Comparison of ENCODE assay signal across 21 cellular contexts in the genomic region with DNA sequence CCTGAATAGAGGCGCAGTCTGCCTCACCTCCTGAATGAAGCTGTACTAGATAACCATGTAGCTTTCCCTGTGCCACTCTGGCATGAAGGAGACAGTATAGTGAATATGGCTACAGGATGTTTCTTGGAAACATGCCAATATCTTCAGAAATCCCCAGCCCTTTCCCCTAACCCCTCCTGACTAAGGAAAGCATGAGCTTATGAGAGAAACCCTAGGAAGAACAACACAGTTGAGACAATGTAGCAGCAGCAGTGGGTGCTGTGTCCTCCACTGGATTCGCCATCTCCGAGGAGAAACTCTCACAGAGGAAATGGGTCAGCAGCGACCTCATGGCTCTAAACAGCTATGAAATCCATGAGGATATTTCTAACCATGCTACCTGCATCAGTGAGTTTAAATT. TPM values are rescaled to one million over a fixed set of nuclear protein-coding genes. Genes with fewer than 3 reads are reported as not detected.
DNase-seq lines count a peak whose midpoint lies in the region; ATAC-seq, FAIRE-seq and TF ChIP-seq lines count a peak whose summit lies in the region.
"Had no signal": no experiment of that assay in that cellular context is flagged by ENCODE, and none has a peak within 500 bp of the region (broad histone marks: within the 10 kb centered on the region; RNA-seq: fewer than 3 reads in every experiment).

No MANE protein-coding gene starts in this region.

- peak overlapping the region in 1 of 3 donors; percentile 97 for H3K27ac Mint-ChIP-seq in IgD-negative memory B cell
- peak overlapping the region; percentile 99 for H3K27ac Mint-ChIP-seq in memory B cell
- H3K27ac Mint-ChIP-seq in stimulated activated naive B cell treated with anti-CD40 and anti-IgM and Interleukin-4, amounts not matched to agents 10 μg/mL and 1 μg/mL and 100 μg/mL, for 72 hours, result peak overlapping the region; percentile 47

- H3K9me3 ChIP-seq in body of pancreas, result no peaks in the 10 kb centered on the region
- H3K9me3 ChIP-seq: HAP-1 had no signal

- no peaks in the 10 kb centered on the region for H3K36me3 ChIP-seq in body of pancreas (replicated peaks in 1 of 2; ENCODE audit: insufficient read depth in 1 of 2, low read depth in 2 of 2)
- H3K36me3 ChIP-seq: HAP-1 had no signal

- WGBS in body of pancreas, 2 donors, result 25 to 53% methylated on average over 4 of the region's 4 CpGs

- H3K36me3 Mint-ChIP-seq in IgD-negative memory B cell, result peaks cover 20% of the 10 kb centered on the region
- H3K36me3 Mint-ChIP-seq in memory B cell, result peaks cover 58% of the 10 kb centered on the region
- peaks cover 66 to 84% of the 10 kb centered on the region in 2 donors for H3K36me3 Mint-ChIP-seq in stimulated activated naive B cell treated with anti-CD40 and anti-IgM and Interleukin-4, amounts not matched to agents 10 μg/mL and 1 μg/mL and 100 μg/mL, for 72 hours
- H3K36me3 Mint-ChIP-seq: CD4-positive, alpha-beta memory T cell had no signal

- no peak overlapping the region for H3K4me3 ChIP-seq in body of pancreas
- H3K4me3 ChIP-seq: HAP-1 had no signal

- DNase-seq in GM12892 (ENCODE audit: insufficient read length) (no peak), memory B cell (ENCODE audit: low spot score in 2 of 2) (no peak), ACHN (no peak), body of pancreas (no peak), CD1c-positive myeloid dendritic cell (ENCODE audit: extremely low spot score) (no peak)
- DNase-seq in stimulated activated naive B cell treated with anti-CD40 and anti-IgM and Interleukin-4, amounts not matched to agents 10 μg/mL and 1 μg/mL and 100 μg/mL, for 72 hours, result no peak
- DNase-seq: CD4-positive, alpha-beta memory T cell; DMS153; DMS79; GDM1; IMR-90; Kasumi-1; KBM-7 had no signal

- no peaks in the 10 kb centered on the region for H3K4me1 ChIP-seq in body of pancreas
- H3K4me1 ChIP-seq: HAP-1 had no signal

- H3K27me3 ChIP-seq in body of pancreas, result no peaks in the 10 kb centered on the region

- intact Hi-C loops in body of pancreas (cut with DNase I), result loop anchor here (5.0 kb wide), 1 partner anchor 103 kb away; no protein-coding TSS in a partner anchor

- FAIRE-seq in GM12892 (lab: Jason Lieb, UNC), result peak; percentile 77
- FAIRE-seq: GM18507, HTR-8/SVneo had no signal

- TF ChIP-seq POLR2A in GM12892 (IDR thresholded peaks at IDR 0.05; ENCODE audit: low read depth, low read length), result peak; percentile 88
- TF ChIP-seq POLR2A in body of pancreas (IDR thresholded peaks at IDR 0.05), result no peak

- no peaks in the 10 kb centered on the region for H3K9me3 Mint-ChIP-seq in IgD-negative memory B cell
- H3K9me3 Mint-ChIP-seq in memory B cell, result peaks cover 2% of the 10 kb centered on the region
- H3K9me3 Mint-ChIP-seq in stimulated activated naive B cell treated with anti-CD40 and anti-IgM and Interleukin-4, amounts not matched to agents 10 μg/mL and 1 μg/mL and 100 μg/mL, for 72 hours, result peaks cover 6 to 7% of the 10 kb centered on the region in 2 donors
- H3K9me3 Mint-ChIP-seq: CD4-positive, alpha-beta memory T cell had no signal

- H3K4me1 Mint-ChIP-seq in IgD-negative memory B cell (peaks cover 49 to 57% (median 56%) of the 10 kb centered on the region in 3 donors), memory B cell (peaks cover 52% of the 10 kb centered on the region)
- H3K4me1 Mint-ChIP-seq in stimulated activated naive B cell treated with anti-CD40 and anti-IgM and Interleukin-4, amounts not matched to agents 10 μg/mL and 1 μg/mL and 100 μg/mL, for 72 hours, result peaks cover 44 to 57% of the 10 kb centered on the region in 2 donors

- H3K4me3 Mint-ChIP-seq in IgD-negative memory B cell, result peak overlapping the region in 3 of 4 donors; percentile 22 to 94 (median 47)
- H3K4me3 Mint-ChIP-seq in memory B cell, result no peak overlapping the region
- H3K4me3 Mint-ChIP-seq in stimulated activated naive B cell treated with anti-CD40 and anti-IgM and Interleukin-4, amounts not matched to agents 10 μg/mL and 1 μg/mL and 100 μg/mL, for 72 hours, result no peak overlapping the region
- H3K4me3 Mint-ChIP-seq: CD4-positive, alpha-beta memory T cell had no signal

- no peak overlapping the region for H3K27ac ChIP-seq in body of pancreas
- H3K27ac ChIP-seq: C4-2B had no signal

- H3K27me3 Mint-ChIP-seq in IgD-negative memory B cell (no peaks in the 10 kb centered on the region), memory B cell (no peaks in the 10 kb centered on the region)
- H3K27me3 Mint-ChIP-seq in stimulated activated naive B cell treated with anti-CD40 and anti-IgM and Interleukin-4, amounts not matched to agents 10 μg/mL and 1 μg/mL and 100 μg/mL, for 72 hours, result no peaks in the 10 kb centered on the region
- H3K27me3 Mint-ChIP-seq: CD4-positive, alpha-beta memory T cell had no signal

- no peak for ATAC-seq in memory B cell (ENCODE audit: low read depth)
- no peak for ATAC-seq in stimulated activated naive B cell treated with anti-CD40 and anti-IgM and Interleukin-4, amounts not matched to agents 10 μg/mL and 1 μg/mL and 100 μg/mL, for 72 hours (replicated peaks)
- no peak for ATAC-seq in body of pancreas

- in situ Hi-C loops in ACHN (cut with HindIII; ENCODE audit: low pct_ligation_motif_present, low pct_unique_long_range_greater_than_20kb, low sequenced_read_pairs), result no loop called here

- TF ChIP-seq CTCF in body of pancreas (IDR thresholded peaks at IDR 0.05), result no peak

RNA-seq across cellular contexts. Expression of gene HLA-DQA1, which starts 6.7 kb away (rescaled TPM):
- 1,511 TPM for polyA plus RNA-seq in GM12892 (2012; ENCODE audit: missing spikeins)
- 377 TPM for polyA plus RNA-seq in IgD-negative memory B cell
- 10 to 100 TPM in 1 of 2 donors, under 1 TPM in 1; 0.99 to 10.4 TPM for total RNA-seq in body of pancreas
- total RNA-seq: A172, H4, IMR-90 had no signal
- polyA plus RNA-seq: BJ, IMR-90 had no signal

RNA-seq across cellular contexts. Expression of gene HLA-DQB1, which starts 22.6 kb away (rescaled TPM):
- polyA plus RNA-seq in GM12892 (2012; ENCODE audit: missing spikeins), result 443 TPM
- 155 TPM for polyA plus RNA-seq in IgD-negative memory B cell
- 1 to 10 TPM in 1 of 2 donors, under 1 TPM in 1; 0.78 to 1.6 TPM for total RNA-seq in body of pancreas
- total RNA-seq: A172, H4, IMR-90 had no signal
- polyA plus RNA-seq: BJ, IMR-90 had no signal

RNA-seq across cellular contexts. Expression of gene HLA-DRB1, which starts 54.3 kb away (rescaled TPM):
- polyA plus RNA-seq in GM12892 (2012; ENCODE audit: missing spikeins), result 896 TPM
- 1,928 TPM for polyA plus RNA-seq in IgD-negative memory B cell
- 10 to 100 TPM; 20.5 to 30.3 TPM for total RNA-seq in body of pancreas
- total RNA-seq: IMR-90 had no signal
- polyA plus RNA-seq: BJ, IMR-90 had no signal

Comparison
In these comparisons a context has a peak if more than half of its experiments do, and no peak if none do; other contexts are left out.
1. H3K4me3 Mint-ChIP-seq: peak in IgD-negative memory B cell (3 of 4); none in memory B cell (single experiment) and stimulated activated naive B cell treated with anti-CD40 and anti-IgM and Interleukin-4, amounts not matched to agents 10 μg/mL and 1 μg/mL and 100 μg/mL, for 72 hours (0 of 2).